In genomic region chr2:174339971-174340399, GRCh38 we compare ENCODE assay signal across 15 cellular contexts. TPM values are rescaled to one million over a fixed set of nuclear protein-coding genes. Genes with fewer than 3 reads are reported as not detected.
DNase-seq lines count a peak whose midpoint lies in the region; ATAC-seq and TF ChIP-seq lines count a peak whose summit lies in the region.
"Had no signal": no experiment of that assay in that cellular context is flagged by ENCODE, and none has a peak within 500 bp of the region (broad histone marks: within the 10 kb centered on the region; RNA-seq: fewer than 3 reads in every experiment).

No MANE protein-coding gene starts in this region.

- DNase-seq in right cardiac atrium, result peak in 1 of 3 donors; percentile 57
- DNase-seq in heart right ventricle, result no peak
- peak; percentile 32 for DNase-seq in NCI-H2227 treated with DMSO at 0.1 percent for 48 hours (lab: John Stamatoyannopoulos, UW)
- no peak for DNase-seq in iPS DF 6.9 (ENCODE audit: low read depth, low spot score)
- peak in 1 of 2 donors; percentile 66 for DNase-seq in suprapubic skin (ENCODE audit: low spot score in 2 of 2)
- DNase-seq in NCI-H1417 (lab: John Stamatoyannopoulos, UW), result no peak
- no peak for DNase-seq in immature natural killer cell
- DNase-seq: activated B cell treated with CpG ODN at 0.5 μM for 24 hours; effector memory CD4-positive, alpha-beta T cell; NCI-H2171 treated with DMSO at 0.1 percent for 48 hours; stimulated activated CD4-positive, alpha-beta T cell treated with anti-CD3 and anti-CD28 coated beads, Interleukin-2, amount 100 ng/mL, for 24 hours had no signal

- H3K4me3 ChIP-seq in right cardiac atrium (ENCODE audit: low read length), result peak overlapping the region; percentile 17
- peak overlapping the region in 1 of 10 donors; percentile 38 for H3K4me3 ChIP-seq in heart right ventricle
- peak overlapping the region; percentile 29; the same call in 1 of the 2 replicates for H3K4me3 ChIP-seq in iPS DF 6.9 (ENCODE audit: low read length)
- H3K4me3 ChIP-seq in suprapubic skin, result peak overlapping the region; percentile 37
- H3K4me3 ChIP-seq: K562 had no signal

- no peak for ATAC-seq in right cardiac atrium
- no peak for ATAC-seq in heart right ventricle
- ATAC-seq in GM21529 (IDR thresholded peaks at IDR 0.05; ENCODE audit: unreplicated experiment), result no peak
- ATAC-seq: K562 had no signal

- peaks cover 53 to 77% (median 69%) of the 10 kb centered on the region in 3 donors for H3K27me3 Mint-ChIP-seq in immature natural killer cell (ENCODE audit: low read depth in 3 of 3)

- no peak for TF ChIP-seq EP300 in suprapubic skin (IDR thresholded peaks at IDR 0.05)

- WGBS in right cardiac atrium, result 7% methylated on average over 32 of the region's 32 CpGs
- WGBS in heart right ventricle, 2 donors, result 4 to 8% methylated on average over 32 of the region's 32 CpGs
- WGBS in iPS DF 6.9 (ENCODE audit: insufficient coverage, insufficient read length), result no CpG with 5 or more reads among the region's 32 CpGs
- WGBS in suprapubic skin, result 15% methylated on average over 25 of the region's 32 CpGs

- no peaks in the 10 kb centered on the region for H3K27me3 ChIP-seq in right cardiac atrium (ENCODE audit: control insufficient read depth, insufficient read depth)
- H3K27me3 ChIP-seq in heart right ventricle, result peaks cover 58 to 100% (median 99%) of the 10 kb centered on the region in 7 donors
- H3K27me3 ChIP-seq in iPS DF 6.9 (ENCODE audit: control insufficient read depth, insufficient read depth, low read length), result peaks cover 61% of the 10 kb centered on the region
- peaks cover 95% of the 10 kb centered on the region for H3K27me3 ChIP-seq in suprapubic skin

- H3K4me1 Mint-ChIP-seq in immature natural killer cell, result peaks cover 28 to 62% of the 10 kb centered on the region in 2 donors

- peaks cover 0 to 4% (median 0%) of the 10 kb centered on the region in 6 donors for H3K9me3 Mint-ChIP-seq in immature natural killer cell
- H3K9me3 Mint-ChIP-seq: activated B cell treated with CpG ODN at 0.5 μM for 24 hours had no signal

- no peak overlapping the region for H3K27ac ChIP-seq in right cardiac atrium (ENCODE audit: low read length)
- H3K27ac ChIP-seq in heart right ventricle, result no peak overlapping the region
- no peak overlapping the region for H3K27ac ChIP-seq in iPS DF 6.9 (ENCODE audit: low read length)
- peak overlapping the region; percentile 76 for H3K27ac ChIP-seq in suprapubic skin

- intact Hi-C loops in right cardiac atrium (cut with DNase I) (loop anchor here (5.0 to 10.0 kb wide), 4 partner anchors 185 to 938 kb away; no protein-coding TSS in a partner anchor), heart right ventricle (cut with DNase I) (loop anchor here (5.0 to 10.0 kb wide), 9 partner anchors 95 to 938 kb away; partner anchors contain the start of gene OLA1 (in 1 of the 10))

- no peak for TF ChIP-seq POLR2A in suprapubic skin (IDR thresholded peaks at IDR 0.05)

- H3K36me3 ChIP-seq in heart right ventricle, result peaks cover 0 to 17% (median 0%) of the 10 kb centered on the region in 9 donors
- no peaks in the 10 kb centered on the region for H3K36me3 ChIP-seq in iPS DF 6.9 (ENCODE audit: control insufficient read depth, insufficient read depth, low read length)
- no peaks in the 10 kb centered on the region for H3K36me3 ChIP-seq in suprapubic skin

- H3K9me3 ChIP-seq in right cardiac atrium (ENCODE audit: control insufficient read depth, low read length) (no peaks in the 10 kb centered on the region), heart right ventricle (no peaks in the 10 kb centered on the region), iPS DF 6.9 (ENCODE audit: control insufficient read depth, insufficient read depth, low read length) (no peaks in the 10 kb centered on the region), suprapubic skin (no peaks in the 10 kb centered on the region)

- TF ChIP-seq CTCF in heart right ventricle (IDR thresholded peaks at IDR 0.05), result peak in 1 of 9 donors; percentile 9
- no peak for TF ChIP-seq CTCF in suprapubic skin (IDR thresholded peaks at IDR 0.05)

- peaks cover 0 to 3% (median 0%) of the 10 kb centered on the region in 3 donors for H3K36me3 Mint-ChIP-seq in immature natural killer cell

- peak overlapping the region in 1 of 5 donors; percentile 38 for H3K4me3 Mint-ChIP-seq in immature natural killer cell
- H3K4me3 Mint-ChIP-seq: activated B cell treated with CpG ODN at 0.5 μM for 24 hours had no signal

- H3K4me1 ChIP-seq in right cardiac atrium (ENCODE audit: control insufficient read depth, insufficient read depth, low read length) (no peaks in the 10 kb centered on the region), heart right ventricle (peaks cover 23 to 80% (median 48%) of the 10 kb centered on the region in 9 donors), iPS DF 6.9 (ENCODE audit: control insufficient read depth, insufficient read depth, low read length) (no peaks in the 10 kb centered on the region; the same call in 1 of the 2 replicates), suprapubic skin (peaks cover 79% of the 10 kb centered on the region)

- peak overlapping the region in 1 of 6 donors; percentile 7 for H3K27ac Mint-ChIP-seq in immature natural killer cell

RNA-seq across cellular contexts. Expression of gene SP9, which starts 5.2 kb away (rescaled TPM):
- total RNA-seq in right cardiac atrium (not detected), heart right ventricle (under 1 TPM in 1 of 10 donors, not detected in 9; 0.09 TPM), suprapubic skin (1 to 10 TPM in 1 of 4 donors, under 1 TPM in 3; 0.23 to 1.8 (median 0.44) TPM)
- polyA plus RNA-seq in right cardiac atrium (not detected), heart right ventricle (not detected), immature natural killer cell (not detected)
- total RNA-seq: activated B cell treated with CpG ODN at 0.5 μM for 24 hours, RPMI7951 had no signal
- polyA plus RNA-seq: adipose tissue had no signal

RNA-seq across cellular contexts. Expression of gene SCRN3, which starts 55.5 kb away (rescaled TPM):
- 10 to 100 TPM; 30.5 to 35.6 (median 34.7) TPM for total RNA-seq in right cardiac atrium
- 16.8 TPM for polyA plus RNA-seq in right cardiac atrium
- 10 to 100 TPM; 35.6 to 57.0 (median 45.2) TPM for total RNA-seq in heart right ventricle
- polyA plus RNA-seq in heart right ventricle, result 10 to 100 TPM; 10.3 to 14.6 TPM
- 10 to 100 TPM; 10.5 to 32.7 (median 23.5) TPM for total RNA-seq in suprapubic skin
- polyA plus RNA-seq in immature natural killer cell, result 10 to 100 TPM in 1 of 3 donors, 1 to 10 TPM in 2; 5.8 to 13.6 (median 9.1) TPM
